1 cellular context compared by ENCODE assay signal in genomic region chr14:103628684-103629502, GRCh38.
TF ChIP-seq lines count a peak whose summit lies in the region.

TSS of gene KLC1 (plus strand) at chr14:103629211. CDS start at chr14:103654565, 25,354 bp downstream.

TF ChIP-seq in K562, 482 proteins besides CTCF, POLR2A, EP300 and RAD21 (continued from another document and continues in another):
- TF ChIP-seq ZNF518B (CRISPR knock-in tag; IDR thresholded peaks at IDR 0.05) (no peak), NKRF (IDR thresholded peaks at IDR 0.05; ENCODE audit: borderline replicate concordance) (no peak), ZNF212 (CRISPR knock-in tag; IDR thresholded peaks at IDR 0.05) (0 out of 2 replicates have a peak, but pooled peaks have one; percentile 36), FOXM1 (IDR thresholded peaks at IDR 0.05; ENCODE audit: low read depth) (no peak), FOXM1 (CRISPR knock-in tag; IDR thresholded peaks at IDR 0.05; ENCODE audit: low read depth) (no peak), GTF2E2 (tag; IDR thresholded peaks at IDR 0.05) (peak; percentile 80; the same call in 1 of the 2 replicates), HCFC1 (IDR thresholded peaks at IDR 0.05; ENCODE audit: low read depth, low read length) (peak; percentile 64), C11orf30 (IDR thresholded peaks at IDR 0.05; ENCODE audit: low read depth) (peak; percentile 35; the same call in 1 of the 2 replicates), RREB1 (CRISPR knock-in tag; IDR thresholded peaks at IDR 0.05) (no peak), TAF1 (IDR thresholded peaks at IDR 0.05; ENCODE audit: control insufficient read depth, extremely low read depth, insufficient read depth, low read length, severe bottlenecking) (peak; percentile 75), ZNF143 (CRISPR knock-in tag; IDR thresholded peaks at IDR 0.05) (peak; percentile 80), CBX5 (IDR thresholded peaks at IDR 0.05; ENCODE audit: borderline replicate concordance, low read depth) (no peak), RBFOX2 (IDR thresholded peaks at IDR 0.05; ENCODE audit: low read depth, low read length) (peak; percentile 77), YY1 (IDR thresholded peaks at IDR 0.05; ENCODE audit: borderline replicate concordance in 1 of 3, control insufficient read depth in 1 of 3, extremely low read depth in 1 of 3, insufficient read depth in 3 of 3, insufficient read length in 1 of 3, insufficient replicate concordance in 2 of 3, low read depth in 1 of 3, low read length in 2 of 3) (peak; percentile 45 to 95 (median 88)), RCOR1 (IDR thresholded peaks at IDR 0.05; ENCODE audit: borderline replicate concordance in 1 of 2, low read depth in 2 of 2, low read length in 2 of 2) (no peak), ATF7 (IDR thresholded peaks at IDR 0.05) (peak; percentile 99), GATAD2A (IDR thresholded peaks at IDR 0.05) (0 out of 2 replicates have a peak, but pooled peaks have one; percentile 54), MNT (conservative IDR thresholded peaks at IDR 0.05) (peak; percentile 23 to 66; a peak in 2 of 4 replicates), ATF1 (CRISPR knock-in tag; IDR thresholded peaks at IDR 0.05) (peak; percentile 82), ATF1 (tag; IDR thresholded peaks at IDR 0.05) (peak; percentile 97), ZNF384 (IDR thresholded peaks at IDR 0.05; ENCODE audit: low read depth, low read length) (no peak), JUNB (CRISPR knock-in tag; conservative IDR thresholded peaks at IDR 0.05) (peak; percentile 96), SIN3A (IDR thresholded peaks at IDR 0.05; ENCODE audit: borderline replicate concordance in 2 of 2, control insufficient read depth in 1 of 2, low read depth in 2 of 2, low read length in 2 of 2) (0 out of 4 replicates have a peak, but pooled peaks of 1 of the 2 experiments have one; percentile 16), POLR2AphosphoS5 (IDR thresholded peaks at IDR 0.05; ENCODE audit: control insufficient read depth, insufficient read depth, low read depth, low read length) (peak; percentile 57; the same call in 1 of the 2 replicates), FOSL1 (tag; conservative IDR thresholded peaks at IDR 0.05) (peak; percentile 67), KDM4B (IDR thresholded peaks at IDR 0.05; ENCODE audit: borderline replicate concordance in 2 of 2, low read depth in 1 of 2) (0 out of 4 replicates have a peak, but pooled peaks of 1 of the 2 experiments have one; percentile 46), NR2C2 (CRISPR knock-in tag; IDR thresholded peaks at IDR 0.05) (no peak), NR2C2 (tag; IDR thresholded peaks at IDR 0.05) (peak; percentile 84), SMAD2 (IDR thresholded peaks at IDR 0.05; ENCODE audit: low read depth, low read length) (no peak), MTA3 (IDR thresholded peaks at IDR 0.05; ENCODE audit: borderline replicate concordance) (0 out of 2 replicates have a peak, but pooled peaks have one; percentile 12), EGR1 (conservative IDR thresholded peaks at IDR 0.05) (peak; percentile 48), ARID4B (CRISPR knock-in tag; IDR thresholded peaks at IDR 0.05) (peak; percentile 19), ZNF79 (CRISPR knock-in tag; IDR thresholded peaks at IDR 0.05; ENCODE audit: low read depth) (no peak), AFF4 (CRISPR knock-in tag; IDR thresholded peaks at IDR 0.05) (no peak), WHSC1 (IDR thresholded peaks at IDR 0.05; ENCODE audit: low read length) (no peak), CXXC5 (CRISPR knock-in tag; IDR thresholded peaks at IDR 0.05) (peak; percentile 63)
